In the genomic region with DNA sequence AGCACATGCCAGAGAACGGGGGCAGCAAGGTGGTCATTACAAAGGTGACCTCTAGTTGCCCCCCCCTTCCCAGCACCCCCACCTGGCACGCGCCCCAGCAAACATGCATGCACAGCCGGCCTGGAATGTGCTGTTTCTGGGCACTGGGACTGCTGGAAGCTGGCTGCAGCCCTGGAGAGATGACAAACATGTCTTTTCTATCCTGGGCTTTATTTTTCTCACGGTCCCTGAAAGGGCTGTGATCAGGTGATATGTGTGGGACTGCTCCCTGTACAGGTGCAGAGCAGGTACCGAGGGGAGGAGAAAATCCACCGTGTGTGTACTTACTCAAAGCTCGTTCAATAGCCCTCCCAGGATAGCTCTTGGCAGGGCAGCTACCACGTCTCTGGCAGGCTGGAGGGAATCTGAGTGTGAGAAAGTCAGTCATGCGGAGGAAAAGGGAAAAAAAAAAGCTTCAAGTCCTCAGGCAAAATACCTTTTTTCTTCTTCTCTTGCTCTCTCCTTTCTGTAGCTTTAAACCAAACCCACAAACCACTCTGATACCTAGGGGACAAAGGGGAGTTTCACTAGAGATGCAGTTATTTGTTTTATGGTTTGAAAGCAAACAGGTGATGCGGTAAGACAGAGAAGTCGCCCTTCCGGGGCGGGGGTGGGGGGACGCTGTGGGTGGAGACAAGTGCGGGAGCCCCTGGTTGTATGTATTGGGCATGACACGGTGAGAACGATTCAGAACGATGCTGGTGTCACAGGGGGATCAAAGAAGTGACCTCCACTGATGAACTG, we compare ENCODE assay signal across 1 cellular context.
A peak's percentile ranks its signal among the peaks of the same experiment; 100 is the strongest.
TF ChIP-seq lines count a peak whose summit lies in the region.

No MANE protein-coding gene starts in this region.

TF ChIP-seq in GM12878, 131 proteins besides CTCF, POLR2A, EP300 and RAD21 (continued from another document):
- TF ChIP-seq ELK1 (IDR thresholded peaks at IDR 0.05; ENCODE audit: low read depth, low read length) (no peak), MXI1 (IDR thresholded peaks at IDR 0.05; ENCODE audit: low read depth, low read length) (peak; percentile 62; the same call in 1 of the 2 replicates), HDAC2 (IDR thresholded peaks at IDR 0.05) (no peak), ZNF384 (IDR thresholded peaks at IDR 0.05; ENCODE audit: borderline replicate concordance, low read depth, low read length) (peak; percentile 93), MYC (IDR thresholded peaks at IDR 0.05; ENCODE audit: insufficient read depth, insufficient read length, insufficient replicate concordance, low read length, severe bottlenecking) (no peak), ESRRA (IDR thresholded peaks at IDR 0.05; ENCODE audit: low read length) (no peak), CHD2 (IDR thresholded peaks at IDR 0.05; ENCODE audit: borderline replicate concordance, low read depth, low read length) (no peak), SKIL (IDR thresholded peaks at IDR 0.05; ENCODE audit: low read depth, poor library complexity, severe bottlenecking) (peak; percentile 83), HDGF (IDR thresholded peaks at IDR 0.05) (no peak), ZZZ3 (IDR thresholded peaks at IDR 0.05; ENCODE audit: control insufficient read depth, insufficient read length, low read depth) (no peak), CBFB (IDR thresholded peaks at IDR 0.05; ENCODE audit: low read depth) (peak; percentile 85; the same call in 1 of the 2 replicates), BHLHE40 (IDR thresholded peaks at IDR 0.05; ENCODE audit: borderline replicate concordance in 1 of 2, low read depth in 2 of 2, low read length in 1 of 2) (peak; percentile 67 to 86; a peak in 3 of 4 replicates), POU2F2 (IDR thresholded peaks at IDR 0.05; ENCODE audit: borderline replicate concordance, low read depth, low read length) (peak; percentile 53; the same call in 1 of the 3 replicates), RELA (IDR thresholded peaks at IDR 0.05; ENCODE audit: borderline replicate concordance, partially characterized antibody) (no peak), RELB (IDR thresholded peaks at IDR 0.05; ENCODE audit: low read depth) (peak; percentile 80), MAX (IDR thresholded peaks at IDR 0.05; ENCODE audit: low read depth, low read length) (no peak), KDM1A (IDR thresholded peaks at IDR 0.05; ENCODE audit: borderline replicate concordance) (no peak), PAX5 (IDR thresholded peaks at IDR 0.05; ENCODE audit: borderline replicate concordance, low read depth, low read length) (peak; percentile 90), CEBPB (IDR thresholded peaks at IDR 0.05; ENCODE audit: borderline replicate concordance in 1 of 2, low read depth in 2 of 2, low read length in 2 of 2) (peak in 1 of 2 experiments; percentile 40; a peak in 1 of 4 replicates)
- TF ChIP-seq, protein P1, sequence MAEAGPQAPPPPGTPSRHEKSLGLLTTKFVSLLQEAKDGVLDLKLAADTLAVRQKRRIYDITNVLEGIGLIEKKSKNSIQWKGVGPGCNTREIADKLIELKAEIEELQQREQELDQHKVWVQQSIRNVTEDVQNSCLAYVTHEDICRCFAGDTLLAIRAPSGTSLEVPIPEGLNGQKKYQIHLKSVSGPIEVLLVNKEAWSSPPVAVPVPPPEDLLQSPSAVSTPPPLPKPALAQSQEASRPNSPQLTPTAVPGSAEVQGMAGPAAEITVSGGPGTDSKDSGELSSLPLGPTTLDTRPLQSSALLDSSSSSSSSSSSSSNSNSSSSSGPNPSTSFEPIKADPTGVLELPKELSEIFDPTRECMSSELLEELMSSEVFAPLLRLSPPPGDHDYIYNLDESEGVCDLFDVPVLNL (IDR thresholded peaks at IDR 0.05; ENCODE audit: low read depth, low read length), result no peak
